In genomic region chr10:131790021-131790420, GRCh38 we compare ENCODE assay signal across 1 cellular context.
TF ChIP-seq lines count a peak whose summit lies in the region.

No MANE protein-coding gene starts in this region.

TF ChIP-seq in H1, 55 proteins besides CTCF, POLR2A, EP300 and RAD21 (continued from another document):
- TF ChIP-seq SUZ12 (IDR thresholded peaks at IDR 0.05; ENCODE audit: low read length) (no peak), GTF2F1 (IDR thresholded peaks at IDR 0.05; ENCODE audit: borderline replicate concordance, low read depth, low read length) (no peak), TEAD4 (IDR thresholded peaks at IDR 0.05; ENCODE audit: low read depth, low read length) (no peak), BCL11A (IDR thresholded peaks at IDR 0.05; ENCODE audit: low read depth in 2 of 2, low read length in 2 of 2) (no peak), SIX5 (IDR thresholded peaks at IDR 0.05; ENCODE audit: low read depth, low read length) (no peak), BACH1 (IDR thresholded peaks at IDR 0.05; ENCODE audit: low read length) (no peak)
